Comparison of ENCODE assay signal across 1 cellular context in the genomic region with DNA sequence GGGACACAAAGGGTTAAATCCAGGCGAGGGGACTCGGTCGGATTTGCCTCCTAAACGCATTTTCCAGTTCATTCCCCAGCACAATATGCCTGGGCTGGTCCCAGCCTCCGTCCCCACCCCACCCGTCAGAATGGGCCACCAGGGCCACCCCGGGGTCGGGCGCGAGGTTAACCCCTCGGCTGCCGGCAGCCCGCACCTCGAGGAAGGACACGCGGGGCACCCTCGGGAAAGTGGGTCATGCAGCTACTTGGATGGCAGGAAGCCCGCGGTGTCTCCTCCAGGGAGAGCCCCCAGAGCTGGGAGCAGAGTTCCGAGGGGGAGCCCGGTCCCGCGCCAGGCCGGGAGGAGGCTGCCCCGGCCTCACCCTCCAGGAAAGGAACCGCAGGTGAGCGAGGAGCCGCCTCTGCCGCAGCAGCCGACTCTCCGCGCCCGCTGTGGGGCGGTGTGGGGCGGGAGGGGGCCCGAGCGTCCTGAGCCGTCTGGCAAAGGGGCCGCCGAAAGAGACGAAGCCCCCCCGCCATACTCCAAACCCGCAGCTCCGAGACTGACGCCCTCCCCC.
TF ChIP-seq lines count a peak whose summit lies in the region.

No MANE protein-coding gene starts in this region.

TF ChIP-seq in GM23338, 12 proteins besides CTCF, POLR2A, EP300 and RAD21 (continued from another document):
- TF ChIP-seq, protein P1, sequence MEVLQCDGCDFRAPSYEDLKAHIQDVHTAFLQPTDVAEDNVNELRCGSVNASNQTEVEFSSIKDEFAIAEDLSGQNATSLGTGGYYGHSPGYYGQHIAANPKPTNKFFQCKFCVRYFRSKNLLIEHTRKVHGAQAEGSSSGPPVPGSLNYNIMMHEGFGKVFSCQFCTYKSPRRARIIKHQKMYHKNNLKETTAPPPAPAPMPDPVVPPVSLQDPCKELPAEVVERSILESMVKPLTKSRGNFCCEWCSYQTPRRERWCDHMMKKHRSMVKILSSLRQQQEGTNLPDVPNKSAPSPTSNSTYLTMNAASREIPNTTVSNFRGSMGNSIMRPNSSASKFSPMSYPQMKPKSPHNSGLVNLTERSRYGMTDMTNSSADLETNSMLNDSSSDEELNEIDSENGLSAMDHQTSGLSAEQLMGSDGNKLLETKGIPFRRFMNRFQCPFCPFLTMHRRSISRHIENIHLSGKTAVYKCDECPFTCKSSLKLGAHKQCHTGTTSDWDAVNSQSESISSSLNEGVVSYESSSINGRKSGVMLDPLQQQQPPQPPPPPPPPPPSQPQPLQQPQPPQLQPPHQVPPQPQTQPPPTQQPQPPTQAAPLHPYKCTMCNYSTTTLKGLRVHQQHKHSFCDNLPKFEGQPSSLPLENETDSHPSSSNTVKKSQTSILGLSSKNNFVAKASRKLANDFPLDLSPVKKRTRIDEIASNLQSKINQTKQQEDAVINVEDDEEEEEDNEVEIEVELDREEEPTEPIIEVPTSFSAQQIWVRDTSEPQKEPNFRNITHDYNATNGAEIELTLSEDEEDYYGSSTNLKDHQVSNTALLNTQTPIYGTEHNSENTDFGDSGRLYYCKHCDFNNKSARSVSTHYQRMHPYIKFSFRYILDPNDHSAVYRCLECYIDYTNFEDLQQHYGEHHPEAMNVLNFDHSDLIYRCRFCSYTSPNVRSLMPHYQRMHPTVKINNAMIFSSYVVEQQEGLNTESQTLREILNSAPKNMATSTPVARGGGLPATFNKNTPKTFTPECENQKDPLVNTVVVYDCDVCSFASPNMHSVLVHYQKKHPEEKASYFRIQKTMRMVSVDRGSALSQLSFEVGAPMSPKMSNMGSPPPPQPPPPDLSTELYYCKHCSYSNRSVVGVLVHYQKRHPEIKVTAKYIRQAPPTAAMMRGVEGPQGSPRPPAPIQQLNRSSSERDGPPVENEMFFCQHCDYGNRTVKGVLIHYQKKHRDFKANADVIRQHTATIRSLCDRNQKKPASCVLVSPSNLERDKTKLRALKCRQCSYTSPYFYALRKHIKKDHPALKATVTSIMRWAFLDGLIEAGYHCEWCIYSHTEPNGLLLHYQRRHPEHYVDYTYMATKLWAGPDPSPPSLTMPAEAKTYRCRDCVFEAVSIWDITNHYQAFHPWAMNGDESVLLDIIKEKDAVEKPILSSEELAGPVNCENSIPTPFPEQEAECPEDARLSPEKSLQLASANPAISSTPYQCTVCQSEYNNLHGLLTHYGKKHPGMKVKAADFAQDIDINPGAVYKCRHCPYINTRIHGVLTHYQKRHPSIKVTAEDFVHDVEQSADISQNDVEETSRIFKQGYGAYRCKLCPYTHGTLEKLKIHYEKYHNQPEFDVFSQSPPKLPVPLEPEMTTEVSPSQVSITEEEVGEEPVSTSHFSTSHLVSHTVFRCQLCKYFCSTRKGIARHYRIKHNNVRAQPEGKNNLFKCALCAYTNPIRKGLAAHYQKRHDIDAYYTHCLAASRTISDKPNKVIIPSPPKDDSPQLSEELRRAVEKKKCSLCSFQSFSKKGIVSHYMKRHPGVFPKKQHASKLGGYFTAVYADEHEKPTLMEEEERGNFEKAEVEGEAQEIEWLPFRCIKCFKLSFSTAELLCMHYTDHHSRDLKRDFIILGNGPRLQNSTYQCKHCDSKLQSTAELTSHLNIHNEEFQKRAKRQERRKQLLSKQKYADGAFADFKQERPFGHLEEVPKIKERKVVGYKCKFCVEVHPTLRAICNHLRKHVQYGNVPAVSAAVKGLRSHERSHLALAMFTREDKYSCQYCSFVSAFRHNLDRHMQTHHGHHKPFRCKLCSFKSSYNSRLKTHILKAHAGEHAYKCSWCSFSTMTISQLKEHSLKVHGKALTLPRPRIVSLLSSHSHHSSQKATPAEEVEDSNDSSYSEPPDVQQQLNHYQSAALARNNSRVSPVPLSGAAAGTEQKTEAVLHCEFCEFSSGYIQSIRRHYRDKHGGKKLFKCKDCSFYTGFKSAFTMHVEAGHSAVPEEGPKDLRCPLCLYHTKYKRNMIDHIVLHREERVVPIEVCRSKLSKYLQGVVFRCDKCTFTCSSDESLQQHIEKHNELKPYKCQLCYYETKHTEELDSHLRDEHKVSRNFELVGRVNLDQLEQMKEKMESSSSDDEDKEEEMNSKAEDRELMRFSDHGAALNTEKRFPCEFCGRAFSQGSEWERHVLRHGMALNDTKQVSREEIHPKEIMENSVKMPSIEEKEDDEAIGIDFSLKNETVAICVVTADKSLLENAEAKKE (CRISPR knock-in tag; IDR thresholded peaks at IDR 0.05): no peak
